In the genomic region with DNA sequence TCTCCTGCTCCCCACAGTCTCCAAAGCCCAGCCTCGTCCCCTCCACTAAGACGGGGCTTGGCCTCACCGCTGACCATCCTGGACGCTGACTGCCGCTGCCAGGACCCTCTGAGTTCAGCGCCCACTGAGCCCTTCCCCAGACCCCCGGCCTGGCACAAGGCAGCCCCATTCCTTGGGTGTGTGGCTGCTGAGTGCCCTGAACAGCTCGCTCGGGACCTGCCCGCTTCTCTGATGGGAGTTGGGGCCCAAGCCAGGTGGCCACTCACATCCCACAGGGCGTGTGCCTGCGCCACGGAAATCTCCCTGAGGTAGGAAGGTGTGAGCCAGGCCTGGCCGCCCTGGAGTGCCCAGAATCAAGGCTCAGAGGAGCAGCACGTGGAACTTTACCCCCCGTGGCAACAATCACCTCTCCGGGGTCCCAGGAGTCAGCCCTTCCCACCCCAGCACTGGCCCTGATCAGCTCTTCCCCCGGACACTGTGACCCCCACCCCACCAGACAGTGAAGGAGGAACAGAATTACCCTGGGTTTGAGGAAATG, we compare ENCODE assay signal across 29 cellular contexts.
"Had no signal": no experiment of that assay in that cellular context is flagged by ENCODE, and none has a peak within 500 bp of the region (broad histone marks: within the 10 kb centered on the region; RNA-seq: fewer than 3 reads in every experiment).

No MANE protein-coding gene starts in this region.

- H3K27me3 Mint-ChIP-seq: activated B cell treated with CpG ODN at 0.5 μM for 24 hours; activated CD4-positive, alpha-beta T cell treated with anti-CD3 and anti-CD28 coated beads, Interleukin-2, amount 10 ng/mL, durations not matched to agents 24 days and 14 days; activated CD8-positive, alpha-beta memory T cell treated with anti-CD3 and anti-CD28 coated beads, Interleukin-2, amount 10 ng/mL, durations not matched to agents 7 days and 5 days; activated naive CD8-positive, alpha-beta T cell treated with anti-CD3 and anti-CD28 coated beads, Interleukin-2, amount 50 U/mL, for 24 hours; activated T-cell treated with anti-CD3 and anti-CD28 coated beads, Interleukin-2, amount 50 U/mL, for 24 hours; brain; T-cell had no signal

- FAIRE-seq: astrocyte, RCC 7860, TTC549 had no signal

- H3K36me3 Mint-ChIP-seq: activated CD8-positive, alpha-beta memory T cell treated with anti-CD3 and anti-CD28 coated beads, Interleukin-2, amount 10 ng/mL, durations not matched to agents 7 days and 5 days had no signal

- H3K27ac ChIP-seq: SK-N-MC had no signal

- H3K27ac Mint-ChIP-seq: activated B cell treated with CpG ODN at 0.5 μM for 24 hours; activated CD4-positive, alpha-beta T cell treated with anti-CD3 and anti-CD28 coated beads, Interleukin-2, amount 10 ng/mL, durations not matched to agents 24 days and 14 days; activated CD8-positive, alpha-beta memory T cell treated with anti-CD3 and anti-CD28 coated beads, Interleukin-2, amount 10 ng/mL, durations not matched to agents 7 days and 5 days; activated naive CD8-positive, alpha-beta T cell treated with anti-CD3 and anti-CD28 coated beads, Interleukin-2, amount 50 U/mL, for 24 hours; activated T-cell treated with anti-CD3 and anti-CD28 coated beads, Interleukin-2, amount 50 U/mL, for 24 hours; activated T-helper 1 cell treated with anti-CD3 and anti-CD28 coated beads, Interleukin-12 subunit alpha, Interleukin-12 subunit beta, Interleukin-2, Interleukin-4 antibody, amounts not matched to agents 30 ng/mL and 10 ng/mL and 1 ng/mL, durations not matched to agents 14 hours and 24 hours and 36 hours; T-cell had no signal

- H3K4me1 Mint-ChIP-seq: activated CD4-positive, alpha-beta T cell treated with anti-CD3 and anti-CD28 coated beads, Interleukin-2, amount 10 ng/mL, durations not matched to agents 24 days and 14 days; activated CD8-positive, alpha-beta memory T cell treated with anti-CD3 and anti-CD28 coated beads, Interleukin-2, amount 10 ng/mL, durations not matched to agents 7 days and 5 days had no signal

- H3K4me3 ChIP-seq: SK-N-MC had no signal

- H3K9me3 Mint-ChIP-seq: activated B cell treated with CpG ODN at 0.5 μM for 24 hours; activated naive CD8-positive, alpha-beta T cell treated with anti-CD3 and anti-CD28 coated beads, Interleukin-2, amount 50 U/mL, for 24 hours; activated T-cell treated with anti-CD3 and anti-CD28 coated beads, Interleukin-2, amount 50 U/mL, for 24 hours had no signal

- DNase-seq: activated B cell treated with CpG ODN at 0.5 μM for 24 hours; activated CD4-positive, alpha-beta T cell treated with anti-CD3 and anti-CD28 coated beads for 1 hour; activated CD4-positive, alpha-beta T cell treated with anti-CD3 and anti-CD28 coated beads, Interleukin-2, amount 10 ng/mL, durations not matched to agents 24 days and 14 days; activated CD4-positive, alpha-beta T cell treated with anti-CD3 and anti-CD28 coated beads, Interleukin-2, amount 50 U/mL, for 48 hours; activated CD8-positive, alpha-beta memory T cell treated with anti-CD3 and anti-CD28 coated beads, Interleukin-2, amount 10 ng/mL, durations not matched to agents 7 days and 5 days; activated effector memory CD4-positive, alpha-beta T cell treated with Interleukin-2 at 50 U/mL for 16 hours; activated naive CD4-positive, alpha-beta T cell treated with Interleukin-2 at 50 U/mL for 16 hours; activated naive CD8-positive, alpha-beta T cell treated with anti-CD3 and anti-CD28 coated beads, Interleukin-2, amount 50 U/mL, for 24 hours; activated T-cell treated with anti-CD3 and anti-CD28 coated beads, Interleukin-2, amount 50 U/mL, for 24 hours; amniotic stem cell; IMR-90; KBM-7; NCI-H1048; NCI-H146; NCI-H187 treated with DMSO at 0.1 percent for 48 hours; NCI-H2081 treated with DMSO at 0.1 percent for 48 hours; NCI-H446; NCI-H524; PC-3; T-cell; T-helper 2 cell; T1000 had no signal

- H3K4me3 Mint-ChIP-seq: activated B cell treated with CpG ODN at 0.5 μM for 24 hours; activated CD4-positive, alpha-beta T cell treated with anti-CD3 and anti-CD28 coated beads, Interleukin-2, amount 10 ng/mL, durations not matched to agents 24 days and 14 days; activated CD8-positive, alpha-beta memory T cell treated with anti-CD3 and anti-CD28 coated beads, Interleukin-2, amount 10 ng/mL, durations not matched to agents 7 days and 5 days; activated naive CD8-positive, alpha-beta T cell treated with anti-CD3 and anti-CD28 coated beads, Interleukin-2, amount 50 U/mL, for 24 hours; activated T-cell treated with anti-CD3 and anti-CD28 coated beads, Interleukin-2, amount 50 U/mL, for 24 hours; activated T-helper 1 cell treated with anti-CD3 and anti-CD28 coated beads, Interleukin-12 subunit alpha, Interleukin-12 subunit beta, Interleukin-2, Interleukin-4 antibody, amounts not matched to agents 30 ng/mL and 10 ng/mL and 1 ng/mL, durations not matched to agents 14 hours and 24 hours and 36 hours; brain; T-cell had no signal

- ATAC-seq: activated CD8-positive, alpha-beta memory T cell treated with anti-CD3 and anti-CD28 coated beads, Interleukin-2, amount 10 ng/mL, durations not matched to agents 7 days and 5 days; activated naive CD4-positive, alpha-beta T cell treated with anti-CD3 and anti-CD28 coated beads, Interleukin-2, amount 50 U/mL, for 72 hours; activated naive CD8-positive, alpha-beta T cell treated with anti-CD3 and anti-CD28 coated beads, Interleukin-2, amount 50 U/mL, for 24 hours; PC-3; T-cell had no signal
